12 cellular contexts compared by ENCODE assay signal in the genomic region with DNA sequence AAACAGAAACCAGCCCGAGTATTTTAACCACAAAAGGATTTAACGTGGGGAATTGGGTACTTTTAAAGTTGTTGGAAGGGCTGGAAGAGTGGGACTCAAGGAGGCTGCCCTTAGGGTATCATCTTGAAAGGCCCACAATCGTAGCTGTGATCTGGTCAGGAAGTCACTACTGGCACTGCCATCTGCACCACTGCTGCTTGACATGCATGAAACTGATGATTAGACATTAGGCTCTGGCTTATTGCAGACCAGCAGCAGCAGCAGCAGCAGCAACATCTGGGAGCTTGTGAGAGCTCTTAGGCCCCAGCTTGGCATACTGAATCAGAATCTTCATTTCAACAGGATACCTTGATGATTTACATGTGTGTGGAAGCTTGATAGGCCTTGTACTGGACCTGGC.
"Had no signal": no experiment of that assay in that cellular context is flagged by ENCODE, and none has a peak within 500 bp of the region (broad histone marks: within the 10 kb centered on the region; RNA-seq: fewer than 3 reads in every experiment).

No MANE protein-coding gene starts in this region.

- H3K27me3 ChIP-seq: gastrocnemius medialis, heart left ventricle, pancreas, thyroid gland had no signal

- H3K27me3 Mint-ChIP-seq: stimulated activated naive B cell treated with anti-CD40 and anti-IgM and Interleukin-4, amounts not matched to agents 10 μg/mL and 1 μg/mL and 100 μg/mL, for 72 hours had no signal

- DNase-seq: activated CD8-positive, alpha-beta memory T cell treated with anti-CD3 and anti-CD28 coated beads, Interleukin-2, amount 50 U/mL, for 48 hours; activated gamma-delta T cell; activated T-cell treated with anti-CD3 and anti-CD28 coated beads, Interleukin-2, amount 50 U/mL, for 72 hours; dermis blood vessel endothelial cell; gastrocnemius medialis; heart left ventricle; pancreas; stimulated activated naive B cell treated with anti-CD40 and anti-IgM and Interleukin-4, amounts not matched to agents 10 μg/mL and 1 μg/mL and 100 μg/mL, for 72 hours; T-helper 9 cell; thyroid gland; WERI-Rb-1 had no signal

- H3K4me3 Mint-ChIP-seq: activated T-cell treated with anti-CD3 and anti-CD28 coated beads, Interleukin-2, amount 50 U/mL, for 72 hours; stimulated activated naive B cell treated with anti-CD40 and anti-IgM and Interleukin-4, amounts not matched to agents 10 μg/mL and 1 μg/mL and 100 μg/mL, for 72 hours had no signal

- H3K9me3 ChIP-seq: gastrocnemius medialis, pancreas, thyroid gland had no signal

- H3K27ac ChIP-seq: epithelial cell of prostate, gastrocnemius medialis, heart left ventricle, pancreas, WERI-Rb-1 had no signal

- H3K4me1 ChIP-seq: pancreas had no signal

- H3K4me3 ChIP-seq: gastrocnemius medialis, heart left ventricle, pancreas, thyroid gland had no signal

- ATAC-seq: activated T-cell treated with anti-CD3 and anti-CD28 coated beads, Interleukin-2, amount 50 U/mL, for 72 hours; gastrocnemius medialis; heart left ventricle; pancreas; stimulated activated naive B cell treated with anti-CD40 and anti-IgM and Interleukin-4, amounts not matched to agents 10 μg/mL and 1 μg/mL and 100 μg/mL, for 72 hours had no signal

- H3K27ac Mint-ChIP-seq: activated T-cell treated with anti-CD3 and anti-CD28 coated beads, Interleukin-2, amount 50 U/mL, for 72 hours had no signal

- H3K9me3 Mint-ChIP-seq: activated T-cell treated with anti-CD3 and anti-CD28 coated beads, Interleukin-2, amount 50 U/mL, for 72 hours had no signal
